Comparison of ENCODE assay signal across 11 cellular contexts in the genomic region with DNA sequence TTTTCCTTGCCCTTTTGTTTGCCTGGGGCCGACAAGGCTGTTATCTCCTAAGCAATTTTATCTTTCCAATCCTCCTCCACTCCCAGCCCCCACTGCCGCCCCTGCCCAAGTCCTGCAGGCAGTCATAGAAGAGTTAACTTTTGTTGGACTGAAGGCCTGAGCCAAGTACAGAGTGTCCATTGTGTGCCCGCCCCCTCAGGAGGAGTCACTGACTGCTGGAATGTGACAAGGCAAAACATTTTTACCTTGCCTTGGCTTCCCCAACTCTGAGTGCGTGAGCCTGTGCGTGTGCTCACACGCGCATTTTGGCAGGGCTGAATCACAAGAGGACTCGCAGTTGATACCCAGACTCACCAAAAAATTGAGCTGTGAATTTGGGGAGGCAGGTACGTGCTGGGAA. TPM values are rescaled to one million over a fixed set of nuclear protein-coding genes. Genes with fewer than 3 reads are reported as not detected.
DNase-seq lines count a peak whose midpoint lies in the region; ATAC-seq, FAIRE-seq and TF ChIP-seq lines count a peak whose summit lies in the region.
"Had no signal": no experiment of that assay in that cellular context is flagged by ENCODE, and none has a peak within 500 bp of the region (broad histone marks: within the 10 kb centered on the region; RNA-seq: fewer than 3 reads in every experiment).

No MANE protein-coding gene starts in this region.

- POLR2A ChIA-PET in K562 (lab: Yijun Ruan, JAX), result no interaction called here

- no peak for TF ChIP-seq POLR2A in K562 (conservative IDR thresholded peaks at IDR 0.05)
- TF ChIP-seq POLR2A in vagina (IDR thresholded peaks at IDR 0.05), result no peak

- peak; percentile 85 for ATAC-seq in K562
- peak; percentile 82 for ATAC-seq in left ventricle myocardium superior
- ATAC-seq: GM12878 had no signal

- H3K27me3 ChIP-seq in K562 (ENCODE audit: control insufficient read depth in 2 of 2, insufficient read depth in 2 of 2, low read length in 2 of 2) (no peaks in the 10 kb centered on the region), osteoblast (ENCODE audit: insufficient read depth, low read length) (no peaks in the 10 kb centered on the region), vagina (no peaks in the 10 kb centered on the region)

- intact Hi-C loops in K562 (cut with micrococcal nuclease) (no loop called here), left ventricle myocardium superior (cut with micrococcal nuclease) (no loop called here), vagina (cut with DNase I) (no loop called here)

- H3K27ac ChIP-seq in K562 (ENCODE audit: extremely low read depth, low read depth, low read length) (no peak overlapping the region), osteoblast (ENCODE audit: low read depth, low read length) (no peak overlapping the region), vagina (peak overlapping the region; percentile 35)

- H3K9ac ChIP-seq in K562 (ENCODE audit: insufficient read depth in 1 of 2, low read depth in 2 of 2, low read length in 2 of 2), result no peak overlapping the region

- in situ Hi-C loops in K562 (cut with MboI), result no loop called here

- H3K4me3 ChIP-seq in K562, result no peak overlapping the region
- no peak overlapping the region for H3K4me3 ChIP-seq in osteoblast (ENCODE audit: insufficient read depth, low read length)
- H3K4me3 ChIP-seq in vagina, result peak overlapping the region in 1 of 2 donors; percentile 4
- H3K4me3 ChIP-seq: GM12878 had no signal

- H3K79me2 ChIP-seq in K562 (ENCODE audit: control insufficient read depth, insufficient read depth, low read length) (no peaks in the 10 kb centered on the region), osteoblast (ENCODE audit: insufficient read depth, low read length) (no peaks in the 10 kb centered on the region)

- H3K36me3 ChIP-seq in K562 (ENCODE audit: control insufficient read depth, insufficient read depth, low read length) (no peaks in the 10 kb centered on the region), osteoblast (ENCODE audit: insufficient read depth, low read length) (no peaks in the 10 kb centered on the region), vagina (no peaks in the 10 kb centered on the region)

- H3K9me3 ChIP-seq in K562 (replicated peaks; ENCODE audit: control insufficient read depth, insufficient read depth, low read depth, low read length) (no peaks in the 10 kb centered on the region), osteoblast (ENCODE audit: low read depth, low read length) (no peaks in the 10 kb centered on the region), vagina (no peaks in the 10 kb centered on the region)

- TF ChIP-seq CTCF in K562 (IDR thresholded peaks at IDR 0.05 in 2 of 3, conservative IDR thresholded peaks at IDR 0.05 in 1 of 3; ENCODE audit: insufficient read depth in 2 of 3, low read depth in 1 of 3, low read length in 3 of 3) (no peak), osteoblast (IDR thresholded peaks at IDR 0.05; ENCODE audit: extremely low read depth, low read depth, low read length) (no peak), vagina (IDR thresholded peaks at IDR 0.05) (no peak)

- BruUV-seq in K562 (replicated peaks; lab: Mats Ljungman, UMichigan), result no TSS peak

- no peaks in the 10 kb centered on the region for H4K20me1 ChIP-seq in K562 (replicated peaks; ENCODE audit: control insufficient read depth, insufficient read depth, low read length)
- H4K20me1 ChIP-seq in osteoblast (ENCODE audit: insufficient read depth, low read length), result no peaks in the 10 kb centered on the region

- peak; percentile 16 to 31 (median 27) for DNase-seq in K562 (ENCODE audit: extremely low read depth in 1 of 4, low spot score in 3 of 4)
- peak; percentile 38 for DNase-seq in left ventricle myocardium superior
- DNase-seq in osteoblast (ENCODE audit: insufficient read length, low spot score, missing footprints), result peak; percentile 85
- DNase-seq in vagina (ENCODE audit: extremely low spot score in 2 of 2), result no peak
- no peak for DNase-seq in ureter (ENCODE audit: low spot score)
- DNase-seq in H4 (ENCODE audit: low spot score), result no peak
- DNase-seq in DMS 273 treated with DMSO at 0.1 percent for 48 hours (lab: John Stamatoyannopoulos, UW), result no peak
- DNase-seq: NCI-H1694, posterior cingulate gyrus, T-helper 1 cell had no signal

- CTCF ChIA-PET in K562 (lab: Yijun Ruan, JAX; ENCODE audit: low intra/inter-chr PET ratio), result no interaction called here

- H3K4me1 ChIP-seq in K562 (replicated peaks in 1 of 2; ENCODE audit: control insufficient read depth in 2 of 2, insufficient read depth in 2 of 2, low read length in 2 of 2) (peaks cover 0 to 2% of the 10 kb centered on the region in 2 experiments; a peak in 3 of 5 replicates), osteoblast (ENCODE audit: insufficient read depth, low read length) (peaks cover 9% of the 10 kb centered on the region), vagina (peaks cover 79% of the 10 kb centered on the region)

- H3K4me2 ChIP-seq in K562 (ENCODE audit: insufficient read depth, low read length) (peak overlapping the region; percentile 46), osteoblast (ENCODE audit: insufficient read depth, low read length) (no peak overlapping the region)

- H3K9me1 ChIP-seq in K562 (ENCODE audit: control insufficient read depth, insufficient read depth, low read length), result no peaks in the 10 kb centered on the region

- 0% methylated on average over 9 of the region's 9 CpGs for WGBS in K562 (ENCODE audit: insufficient coverage, low coverage, missing lambda C conversion rate)

- no peak for TF ChIP-seq RAD21 in K562 (CRISPR knock-in tag; conservative IDR thresholded peaks at IDR 0.05 in 1 of 2, IDR thresholded peaks at IDR 0.05 in 1 of 2)

- H2AFZ ChIP-seq in K562 (ENCODE audit: low read depth, low read length) (peak overlapping the region; percentile 82), osteoblast (ENCODE audit: low read length) (no peak overlapping the region)

- FAIRE-seq in K562 (lab: Jason Lieb, UNC), result peak; percentile 6
- FAIRE-seq: GM12878 had no signal

- TF ChIP-seq EP300 in K562 (IDR thresholded peaks at IDR 0.05; ENCODE audit: low read length), result no peak

TF ChIP-seq in K562, 482 proteins besides CTCF, POLR2A, EP300 and RAD21:
- TF ChIP-seq, protein P1, sequence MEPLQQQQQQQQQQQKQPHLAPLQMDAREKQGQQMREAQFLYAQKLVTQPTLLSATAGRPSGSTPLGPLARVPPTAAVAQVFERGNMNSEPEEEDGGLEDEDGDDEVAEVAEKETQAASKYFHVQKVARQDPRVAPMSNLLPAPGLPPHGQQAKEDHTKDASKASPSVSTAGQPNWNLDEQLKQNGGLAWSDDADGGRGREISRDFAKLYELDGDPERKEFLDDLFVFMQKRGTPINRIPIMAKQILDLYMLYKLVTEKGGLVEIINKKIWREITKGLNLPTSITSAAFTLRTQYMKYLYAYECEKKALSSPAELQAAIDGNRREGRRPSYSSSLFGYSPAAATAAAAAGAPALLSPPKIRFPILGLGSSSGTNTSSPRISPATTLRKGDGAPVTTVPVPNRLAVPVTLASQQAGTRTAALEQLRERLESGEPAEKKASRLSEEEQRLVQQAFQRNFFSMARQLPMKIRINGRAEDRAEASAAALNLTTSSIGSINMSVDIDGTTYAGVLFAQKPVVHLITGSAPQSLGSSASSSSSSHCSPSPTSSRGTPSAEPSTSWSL (CRISPR knock-in tag; IDR thresholded peaks at IDR 0.05; ENCODE audit: borderline replicate concordance), result no peak
- TF ChIP-seq EGR1 (conservative IDR thresholded peaks at IDR 0.05) (peak; percentile 41; the same call in 1 of the 2 replicates), KLF13 (tag; IDR thresholded peaks at IDR 0.05; ENCODE audit: borderline replicate concordance, low read depth) (no peak), CBFA2T3 (IDR thresholded peaks at IDR 0.05) (peak; percentile 29; the same call in 1 of the 2 replicates), NRF1 (conservative IDR thresholded peaks at IDR 0.05 in 1 of 2, IDR thresholded peaks at IDR 0.05 in 1 of 2) (0 out of 4 replicates have a peak, but pooled peaks of 1 of the 2 experiments have one; percentile 15), NFIX (CRISPR knock-in tag; IDR thresholded peaks at IDR 0.05; ENCODE audit: low read depth) (no peak), SAFB (IDR thresholded peaks at IDR 0.05; ENCODE audit: borderline replicate concordance, low read depth, low read length) (no peak)
TF ChIP-seq in K562: peak in this region for 3.

RNA-seq across cellular contexts. Expression of gene SETBP1, which starts 16.2 kb away (rescaled TPM):
- 0.95 and 1.1 TPM in 2 replicates for total RNA-seq in K562 (2011; cell fraction: chromatin; rRNA removed; ENCODE audit: low replicate concordance)
- total RNA-seq in K562 (2011; cell fraction: nucleolus; rRNA removed), result 0.13 and 0.33 TPM in 2 replicates
- 0.37 and 0.84 TPM in 2 replicates for total RNA-seq in K562 (2011; cell fraction: nucleoplasm; rRNA removed)
- under 0.01 and 0.04 TPM in 2 replicates for total RNA-seq in K562 (2014; rRNA removed)
- total RNA-seq in K562 (2014; rRNA removed; fragmentation: Illumina TruSeq; extraction: Trizol), result under 0.01 and 0.04 TPM in 2 replicates
- 0.04 TPM in 2 replicates for total RNA-seq in K562 (2015; rRNA removed; fragmentation: Illumina TruSeq; extraction: Trizol)
- 0.13 and 0.18 TPM in 2 replicates for total RNA-seq in K562 (2021)
- 0.04 and 0.13 TPM in 2 replicates for polyA plus RNA-seq in K562 (2011; rRNA removed)
- 0.01 and 0.04 TPM in 2 replicates for polyA plus RNA-seq in K562 (2011; cell fraction: cytosol; rRNA removed)
- polyA plus RNA-seq in K562 (2011; cell fraction: nucleus; rRNA removed), result 0.15 and 0.17 TPM in 2 replicates
- polyA plus RNA-seq in K562 (2012), result 0.17 and 0.20 TPM in 2 replicates
- 0.04 and 0.10 TPM in 2 replicates for polyA plus RNA-seq in K562 (2014; fragmentation: Illumina TruSeq; extraction: Trizol)
- under 1 TPM; 0.03 TPM for polyA plus RNA-seq in K562 (2014; fragmentation: Nextera tagmentation; extraction: Ambion mirVana)
- polyA plus RNA-seq in K562 (2014; rRNA removed), result 0.04 and 0.11 TPM in 2 replicates
- polyA minus RNA-seq in K562 (2011; rRNA and poly(A)+ RNA removed), result 0.06 and 0.39 TPM in 2 replicates
- polyA minus RNA-seq in K562 (2011; cell fraction: cytosol; rRNA and poly(A)+ RNA removed), result not detected in 2 replicates
- 0.22 and 0.40 TPM in 2 replicates for polyA minus RNA-seq in K562 (2011; cell fraction: nucleus; rRNA and poly(A)+ RNA removed)
- 6.7 TPM for total RNA-seq in left ventricle myocardium superior
- total RNA-seq in osteoblast, result 22.8 and 23.0 TPM in 2 replicates
- total RNA-seq in vagina, result 38.1 TPM
- total RNA-seq in ureter, result 51.0 TPM
- 2.7 and 3.6 TPM in 2 replicates for total RNA-seq in H4 (2014; rRNA removed; shearing (Covaris generic))

Comparison
In these comparisons a context has a peak if more than half of its experiments do, and no peak if none do; other contexts are left out.
1. DNase-seq: peak in K562 (4 of 4), left ventricle myocardium superior (single experiment) and osteoblast (single experiment); none in vagina (0 of 2), ureter (single experiment), H4 (single experiment) and DMS 273 treated with DMSO at 0.1 percent for 48 hours (single experiment).